In the genomic region with DNA sequence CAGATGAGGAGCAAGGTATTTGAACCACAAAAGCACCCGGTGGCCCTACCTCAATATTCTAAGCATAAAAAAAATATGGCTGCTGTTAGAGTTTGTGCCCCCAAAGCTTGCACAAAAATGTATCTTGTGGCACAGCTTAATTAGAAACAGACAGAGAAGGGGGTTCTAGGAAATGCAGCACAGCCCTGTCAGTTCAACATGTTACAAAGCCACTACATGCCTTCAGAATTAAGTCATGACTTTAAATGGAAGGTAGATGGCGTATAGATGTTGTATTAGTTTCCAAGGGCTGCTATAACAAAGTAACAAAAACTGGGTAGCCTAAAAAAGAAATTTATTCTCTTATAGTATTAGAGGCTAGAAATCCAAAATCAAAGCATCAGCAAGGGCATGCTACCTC, we compare ENCODE assay signal across 1 cellular context.
TF ChIP-seq lines count a peak whose summit lies in the region.

No MANE protein-coding gene starts in this region.

TF ChIP-seq in WTC11, 78 proteins besides CTCF, POLR2A, EP300 and RAD21 (continued from another document):
- TF ChIP-seq AR (CRISPR knock-in tag; IDR thresholded peaks at IDR 0.05) (no peak), ZNF671 (CRISPR knock-in tag; IDR thresholded peaks at IDR 0.05) (no peak), HMGA2 (CRISPR knock-in tag; IDR thresholded peaks at IDR 0.05) (no peak), TP53 (CRISPR knock-in tag; IDR thresholded peaks at IDR 0.05) (no peak), USF1 (CRISPR knock-in tag; IDR thresholded peaks at IDR 0.05) (no peak), E2F1 (CRISPR knock-in tag; IDR thresholded peaks at IDR 0.05) (no peak), KAT7 (CRISPR knock-in tag; IDR thresholded peaks at IDR 0.05; ENCODE audit: borderline replicate concordance) (no peak), SMAD4 (CRISPR knock-in tag; IDR thresholded peaks at IDR 0.05) (no peak)
- TF ChIP-seq, protein P1, sequence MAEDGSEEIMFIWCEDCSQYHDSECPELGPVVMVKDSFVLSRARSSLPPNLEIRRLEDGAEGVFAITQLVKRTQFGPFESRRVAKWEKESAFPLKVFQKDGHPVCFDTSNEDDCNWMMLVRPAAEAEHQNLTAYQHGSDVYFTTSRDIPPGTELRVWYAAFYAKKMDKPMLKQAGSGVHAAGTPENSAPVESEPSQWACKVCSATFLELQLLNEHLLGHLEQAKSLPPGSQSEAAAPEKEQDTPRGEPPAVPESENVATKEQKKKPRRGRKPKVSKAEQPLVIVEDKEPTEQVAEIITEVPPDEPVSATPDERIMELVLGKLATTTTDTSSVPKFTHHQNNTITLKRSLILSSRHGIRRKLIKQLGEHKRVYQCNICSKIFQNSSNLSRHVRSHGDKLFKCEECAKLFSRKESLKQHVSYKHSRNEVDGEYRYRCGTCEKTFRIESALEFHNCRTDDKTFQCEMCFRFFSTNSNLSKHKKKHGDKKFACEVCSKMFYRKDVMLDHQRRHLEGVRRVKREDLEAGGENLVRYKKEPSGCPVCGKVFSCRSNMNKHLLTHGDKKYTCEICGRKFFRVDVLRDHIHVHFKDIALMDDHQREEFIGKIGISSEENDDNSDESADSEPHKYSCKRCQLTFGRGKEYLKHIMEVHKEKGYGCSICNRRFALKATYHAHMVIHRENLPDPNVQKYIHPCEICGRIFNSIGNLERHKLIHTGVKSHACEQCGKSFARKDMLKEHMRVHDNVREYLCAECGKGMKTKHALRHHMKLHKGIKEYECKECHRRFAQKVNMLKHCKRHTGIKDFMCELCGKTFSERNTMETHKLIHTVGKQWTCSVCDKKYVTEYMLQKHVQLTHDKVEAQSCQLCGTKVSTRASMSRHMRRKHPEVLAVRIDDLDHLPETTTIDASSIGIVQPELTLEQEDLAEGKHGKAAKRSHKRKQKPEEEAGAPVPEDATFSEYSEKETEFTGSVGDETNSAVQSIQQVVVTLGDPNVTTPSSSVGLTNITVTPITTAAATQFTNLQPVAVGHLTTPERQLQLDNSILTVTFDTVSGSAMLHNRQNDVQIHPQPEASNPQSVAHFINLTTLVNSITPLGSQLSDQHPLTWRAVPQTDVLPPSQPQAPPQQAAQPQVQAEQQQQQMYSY (CRISPR knock-in tag; IDR thresholded peaks at IDR 0.05): no peak
